Comparison of ENCODE assay signal across 13 cellular contexts in genomic region chr17:78242024-78242742, GRCh38. TPM values are rescaled to one million over a fixed set of nuclear protein-coding genes. Genes with fewer than 3 reads are reported as not detected.
DNase-seq lines count a peak whose midpoint lies in the region; ATAC-seq and TF ChIP-seq lines count a peak whose summit lies in the region.
"Had no signal": no experiment of that assay in that cellular context is flagged by ENCODE, and none has a peak within 500 bp of the region (broad histone marks: within the 10 kb centered on the region; RNA-seq: fewer than 3 reads in every experiment).

No MANE protein-coding gene starts in this region.

- H3K36me3 ChIP-seq in CD4-positive, CD25-positive, alpha-beta regulatory T cell (ENCODE audit: control insufficient read depth, insufficient read depth, low read length), result no peaks in the 10 kb centered on the region
- H3K36me3 ChIP-seq in suprapubic skin, result no peaks in the 10 kb centered on the region

- no peak for DNase-seq in CD4-positive, CD25-positive, alpha-beta regulatory T cell
- DNase-seq in RPMI7951 (ENCODE audit: low read depth) (peak; percentile 52), left kidney (ENCODE audit: low read depth, low spot score) (peak; percentile 45), left colon (no peak), Calu3 (no peak), suprapubic skin (ENCODE audit: low spot score in 2 of 2) (no peak)
- DNase-seq: CD4-positive, alpha-beta memory T cell; NCI-H1105 had no signal

- intact Hi-C loops in left colon (cut with DNase I, micrococcal nuclease) (loop anchor here in 1 of 2 donors (10.0 kb wide), 1 partner anchor 127 kb away; no protein-coding TSS in a partner anchor), Calu3 (cut with micrococcal nuclease; ENCODE audit: unreplicated experiment) (no loop called here)

- H3K27ac ChIP-seq in CD4-positive, CD25-positive, alpha-beta regulatory T cell (ENCODE audit: insufficient read depth, low read length, poor library complexity, severe bottlenecking), result no peak overlapping the region
- no peak overlapping the region for H3K27ac ChIP-seq in suprapubic skin

- WGBS in suprapubic skin, result 76% methylated on average over 17 of the region's 21 CpGs

- no TSS peak for BruUV-seq in Calu3 (replicated peaks; lab: Mats Ljungman, UMichigan)

- ATAC-seq in CD4-positive, CD25-positive, alpha-beta regulatory T cell (ENCODE audit: low read depth in 2 of 2), result peak; percentile 44 to 45
- ATAC-seq in HG02973 (IDR thresholded peaks at IDR 0.05; ENCODE audit: unreplicated experiment) (peak; percentile 51), GM21717 (IDR thresholded peaks at IDR 0.05; ENCODE audit: unreplicated experiment) (no peak), left colon (no peak)

- H3K27ac Mint-ChIP-seq in CD4-positive, CD25-positive, alpha-beta regulatory T cell, result no peak overlapping the region
- no peak overlapping the region for H3K27ac Mint-ChIP-seq in Calu3 (ENCODE audit: unreplicated experiment)
- H3K27ac Mint-ChIP-seq: dendritic cell treated with granulocyte-macrophage colony-stimulating factor and Interleukin-4, amounts not matched to agents 40 ng/mL and 50 ng/mL, for 4 days had no signal

- TF ChIP-seq CTCF in Calu3 (IDR thresholded peaks at IDR 0.05; ENCODE audit: unreplicated experiment) (no peak), suprapubic skin (IDR thresholded peaks at IDR 0.05) (no peak)

- TF ChIP-seq EP300 in suprapubic skin (IDR thresholded peaks at IDR 0.05), result no peak

- peaks cover 5% of the 10 kb centered on the region for H3K27me3 Mint-ChIP-seq in CD4-positive, CD25-positive, alpha-beta regulatory T cell
- peaks cover 15% of the 10 kb centered on the region for H3K27me3 Mint-ChIP-seq in Calu3 (ENCODE audit: unreplicated experiment)
- H3K27me3 Mint-ChIP-seq: CD4-positive, alpha-beta memory T cell had no signal

- peaks cover 0 to under 1% (median 0%) of the 10 kb centered on the region in 4 donors for H3K4me1 Mint-ChIP-seq in CD4-positive, CD25-positive, alpha-beta regulatory T cell
- H3K4me1 Mint-ChIP-seq in Calu3 (ENCODE audit: low read depth, unreplicated experiment), result no peaks in the 10 kb centered on the region
- H3K4me1 Mint-ChIP-seq: CD4-positive, alpha-beta memory T cell had no signal

- H3K9me3 ChIP-seq in CD4-positive, CD25-positive, alpha-beta regulatory T cell (ENCODE audit: control insufficient read depth in 2 of 2, low read length in 2 of 2), result no peaks in the 10 kb centered on the region
- no peaks in the 10 kb centered on the region for H3K9me3 ChIP-seq in suprapubic skin

- no peak for TF ChIP-seq POLR2A in suprapubic skin (IDR thresholded peaks at IDR 0.05)

- no peaks in the 10 kb centered on the region for H3K4me1 ChIP-seq in CD4-positive, CD25-positive, alpha-beta regulatory T cell (ENCODE audit: control insufficient read depth, insufficient read depth, low read length, poor library complexity, severe bottlenecking)
- H3K4me1 ChIP-seq in suprapubic skin, result no peaks in the 10 kb centered on the region

- CTCF ChIA-PET in Calu3 (lab: Charles Lee), result no interaction called here

- H3K4me3 Mint-ChIP-seq in CD4-positive, CD25-positive, alpha-beta regulatory T cell, result no peak overlapping the region
- no peak overlapping the region for H3K4me3 Mint-ChIP-seq in Calu3 (ENCODE audit: low read depth, unreplicated experiment)
- H3K4me3 Mint-ChIP-seq: CD4-positive, alpha-beta memory T cell; dendritic cell treated with granulocyte-macrophage colony-stimulating factor and Interleukin-4, amounts not matched to agents 40 ng/mL and 50 ng/mL, for 4 days had no signal

- no peaks in the 10 kb centered on the region for H3K27me3 ChIP-seq in CD4-positive, CD25-positive, alpha-beta regulatory T cell (ENCODE audit: control insufficient read depth, insufficient read depth, low read length)
- no peaks in the 10 kb centered on the region for H3K27me3 ChIP-seq in suprapubic skin

- H3K4me3 ChIP-seq in CD4-positive, CD25-positive, alpha-beta regulatory T cell (ENCODE audit: low read depth, low read length), result no peak overlapping the region
- H3K4me3 ChIP-seq in suprapubic skin, result no peak overlapping the region

- H3K9me3 Mint-ChIP-seq in CD4-positive, CD25-positive, alpha-beta regulatory T cell, result peaks cover 0 to 3% (median 0%) of the 10 kb centered on the region in 7 donors
- no peaks in the 10 kb centered on the region for H3K9me3 Mint-ChIP-seq in Calu3 (ENCODE audit: low read depth, unreplicated experiment)
- H3K9me3 Mint-ChIP-seq: dendritic cell treated with granulocyte-macrophage colony-stimulating factor and Interleukin-4, amounts not matched to agents 40 ng/mL and 50 ng/mL, for 4 days had no signal

- H3K36me3 Mint-ChIP-seq in CD4-positive, CD25-positive, alpha-beta regulatory T cell, result no peaks in the 10 kb centered on the region
- H3K36me3 Mint-ChIP-seq in Calu3 (ENCODE audit: insufficient read depth, unreplicated experiment), result no peaks in the 10 kb centered on the region
- H3K36me3 Mint-ChIP-seq: CD4-positive, alpha-beta memory T cell had no signal

RNA-seq across cellular contexts. Expression of gene TMEM235, which starts 10.8 kb away (rescaled TPM):
- not detected for total RNA-seq in CD4-positive, CD25-positive, alpha-beta regulatory T cell
- not detected for polyA plus RNA-seq in CD4-positive, CD25-positive, alpha-beta regulatory T cell
- not detected in 2 replicates for total RNA-seq in RPMI7951 (2014; rRNA removed; shearing (Covaris generic))
- total RNA-seq in left colon (not detected), Calu3 (2022) (not detected in 2 replicates), suprapubic skin (not detected)
- total RNA-seq: CD4-positive, alpha-beta memory T cell; occipital lobe; SK-MEL-5 had no signal
- polyA plus RNA-seq: CD4-positive, alpha-beta memory T cell had no signal

RNA-seq across cellular contexts. Expression of gene BIRC5, which starts 28.1 kb away (rescaled TPM):
- 2.7 TPM for total RNA-seq in CD4-positive, CD25-positive, alpha-beta regulatory T cell
- 10 to 100 TPM in 1 of 4 donors, 1 to 10 TPM in 3; 2.8 to 11.5 (median 7.5) TPM for polyA plus RNA-seq in CD4-positive, CD25-positive, alpha-beta regulatory T cell
- 157 and 160 TPM in 2 replicates for total RNA-seq in RPMI7951 (2014; rRNA removed; shearing (Covaris generic))
- total RNA-seq in left colon, result 10 to 100 TPM in 1 of 2 donors, 1 to 10 TPM in 1; 3.4 to 10.1 TPM
- 52.4 and 58.5 TPM in 2 replicates for total RNA-seq in Calu3 (2022)
- 1 to 10 TPM; 3.7 to 9.6 (median 5.5) TPM for total RNA-seq in suprapubic skin

RNA-seq across cellular contexts. Expression of gene AFMID, which starts 55.0 kb away (rescaled TPM):
- total RNA-seq in CD4-positive, CD25-positive, alpha-beta regulatory T cell, result 3.5 TPM
- 1 to 10 TPM; 1.8 to 5.5 (median 2.6) TPM for polyA plus RNA-seq in CD4-positive, CD25-positive, alpha-beta regulatory T cell
- 16.0 and 20.9 TPM in 2 replicates for total RNA-seq in RPMI7951 (2014; rRNA removed; shearing (Covaris generic))
- total RNA-seq in left colon (10 to 100 TPM; 26.7 to 33.2 TPM), Calu3 (2022) (28.5 and 30.8 TPM in 2 replicates), suprapubic skin (10 to 100 TPM; 43.9 to 78.3 (median 66.1) TPM)

RNA-seq across cellular contexts. Expression of gene TK1, which starts 55.3 kb away (rescaled TPM):
- total RNA-seq in CD4-positive, CD25-positive, alpha-beta regulatory T cell, result 3.2 TPM
- 10 to 100 TPM; 12.4 to 33.8 (median 15.0) TPM for polyA plus RNA-seq in CD4-positive, CD25-positive, alpha-beta regulatory T cell
- total RNA-seq in RPMI7951 (2014; rRNA removed; shearing (Covaris generic)), result 161 and 167 TPM in 2 replicates
- 10 to 100 TPM; 14.8 to 24.9 TPM for total RNA-seq in left colon
- 89.7 and 95.3 TPM in 2 replicates for total RNA-seq in Calu3 (2022)
- 1 to 10 TPM; 1.0 to 9.1 (median 7.0) TPM for total RNA-seq in suprapubic skin

Comparison
In these comparisons a context has a peak if more than half of its experiments do, and no peak if none do; other contexts are left out.
1. ATAC-seq: peak in CD4-positive, CD25-positive, alpha-beta regulatory T cell (2 of 2) and HG02973 (single experiment); none in GM21717 (single experiment) and left colon (single experiment).
2. DNase-seq: peak in RPMI7951 (single experiment) and left kidney (single experiment); none in CD4-positive, CD25-positive, alpha-beta regulatory T cell (0 of 3), left colon (0 of 2), Calu3 (single experiment) and suprapubic skin (0 of 2).